15 cellular contexts compared by ENCODE assay signal in the genomic region with DNA sequence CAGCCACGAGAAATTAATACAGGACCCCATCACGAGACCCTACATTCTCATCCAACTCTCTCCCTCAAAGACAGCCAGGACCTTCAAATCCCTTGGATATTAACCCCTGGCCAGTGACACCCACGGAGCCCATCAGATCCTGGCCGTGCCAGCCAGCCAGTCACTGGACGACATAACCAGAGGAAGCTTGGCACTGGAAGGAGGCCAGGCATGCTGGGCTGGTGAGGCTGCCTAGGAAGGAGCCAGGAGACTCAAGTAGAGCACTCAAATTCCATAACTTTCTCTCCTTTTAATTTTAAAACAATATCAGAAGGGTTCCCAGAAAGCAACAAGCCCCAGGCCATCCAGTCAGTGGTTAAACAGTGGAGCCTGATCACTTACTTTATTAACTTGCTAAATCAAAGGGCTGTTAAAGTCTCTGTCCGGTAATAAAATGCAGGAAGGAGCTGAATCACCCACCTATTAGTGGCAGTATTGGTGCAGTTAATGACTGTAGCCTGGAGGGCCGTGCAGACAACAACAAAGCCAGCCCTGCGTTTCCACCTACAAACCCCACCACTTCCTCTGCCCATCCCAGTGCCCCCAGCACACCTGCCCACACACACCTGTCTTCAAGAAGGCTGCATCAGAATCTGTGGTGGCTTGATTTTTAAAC.
DNase-seq lines count a peak whose midpoint lies in the region; ATAC-seq lines count a peak whose summit lies in the region.
"Had no signal": no experiment of that assay in that cellular context is flagged by ENCODE, and none has a peak within 500 bp of the region (broad histone marks: within the 10 kb centered on the region; RNA-seq: fewer than 3 reads in every experiment).

No MANE protein-coding gene starts in this region.

- H2BK120ac ChIP-seq in mesendoderm (ENCODE audit: low read depth, low read length), result no peak overlapping the region

- no peak overlapping the region for H3K9ac ChIP-seq in mesendoderm (ENCODE audit: low read length)

- ATAC-seq in GM21367 (IDR thresholded peaks at IDR 0.05; ENCODE audit: unreplicated experiment), result no peak
- ATAC-seq in activated naive CD4-positive, alpha-beta T cell treated with anti-CD3 and anti-CD28 coated beads, Interleukin-2, amount 50 U/mL, for 72 hours, result no peak

- H4K5ac ChIP-seq in mesendoderm (ENCODE audit: low read length), result no peak overlapping the region

- H3K18ac ChIP-seq in mesendoderm (ENCODE audit: low read length), result no peak overlapping the region

- H3K4me3 ChIP-seq in MG63 (no peak overlapping the region), mesendoderm (ENCODE audit: low read length) (no peak overlapping the region)
- H3K4me3 ChIP-seq: dorsolateral prefrontal cortex had no signal

- H3K27ac ChIP-seq in mesendoderm (ENCODE audit: low read depth, low read length), result no peak overlapping the region
- H3K27ac ChIP-seq: dorsolateral prefrontal cortex had no signal

- H3K9me3 ChIP-seq in MG63, result no peaks in the 10 kb centered on the region

- no peak overlapping the region for H2AK5ac ChIP-seq in mesendoderm (ENCODE audit: low read length)

- no peaks in the 10 kb centered on the region for H3K79me2 ChIP-seq in mesendoderm (ENCODE audit: control insufficient read depth, insufficient read depth, low read length)

- no peaks in the 10 kb centered on the region for H3K36me3 ChIP-seq in MG63
- no peaks in the 10 kb centered on the region for H3K36me3 ChIP-seq in mesendoderm (ENCODE audit: control insufficient read depth, insufficient read depth, low read length)

- H3K27me3 ChIP-seq in MG63 (no peaks in the 10 kb centered on the region), mesendoderm (ENCODE audit: insufficient read depth, low read length, poor library complexity) (no peaks in the 10 kb centered on the region)
- H3K27me3 ChIP-seq: dorsolateral prefrontal cortex had no signal

- H3K36me3 Mint-ChIP-seq in activated naive CD4-positive, alpha-beta T cell treated with anti-CD3 and anti-CD28 coated beads, Interleukin-2, amount 50 U/mL, for 72 hours, result no peaks in the 10 kb centered on the region

- H2BK5ac ChIP-seq in mesendoderm (ENCODE audit: low read length), result no peak overlapping the region

- no peak overlapping the region for H3K27ac Mint-ChIP-seq in activated naive CD4-positive, alpha-beta T cell treated with anti-CD3 and anti-CD28 coated beads, Interleukin-2, amount 50 U/mL, for 72 hours
- H3K27ac Mint-ChIP-seq: activated T-cell treated with anti-CD3 and anti-CD28 coated beads, Interleukin-2, amount 50 U/mL, for 24 hours; stimulated activated naive CD8-positive, alpha-beta T cell treated with anti-CD3 and anti-CD28 coated beads, Interleukin-15, Interleukin-2, amounts not matched to agents 100 ng/mL and 50 ng/mL, for 24 hours had no signal

- WGBS in mesendoderm (ENCODE audit: extremely low coverage, insufficient coverage, low lambda C conversion rate), result no CpG with 5 or more reads among the region's 8 CpGs

- DNase-seq in EH (ENCODE audit: low read depth), result peak; percentile 74
- DNase-seq in MG63, result peak; percentile 73
- DNase-seq in cerebellar cortex (ENCODE audit: low spot score), result peak; percentile 46
- DNase-seq in lung microvascular endothelial cell (ENCODE audit: low read depth in 2 of 2), result peak; percentile 35 to 66
- DNase-seq in mesendoderm, result no peak
- no peak for DNase-seq in HUDEP-2 (lab: John Stamatoyannopoulos, UW; ENCODE audit: unreplicated experiment in 76 of 76)
- no peak for DNase-seq in activated naive CD4-positive, alpha-beta T cell treated with anti-CD3 and anti-CD28 coated beads, Interleukin-2, amount 50 U/mL, for 72 hours (ENCODE audit: low spot score in 2 of 2)
- DNase-seq: activated CD4-positive, CD25-positive, alpha-beta regulatory T cell treated with anti-CD3 and anti-CD28 coated beads, Interleukin-2, amount 50 U/mL, for 72 hours; activated T-cell treated with anti-CD3 and anti-CD28 coated beads, Interleukin-2, amount 50 U/mL, for 24 hours; AML-193; NCI-H1048; NCI-H526 treated with DMSO at 0.1 percent for 48 hours had no signal

- H3K79me1 ChIP-seq in mesendoderm (ENCODE audit: low read length), result no peaks in the 10 kb centered on the region

- H3K56ac ChIP-seq in mesendoderm (ENCODE audit: low read length), result no peak overlapping the region

- H3K4ac ChIP-seq in mesendoderm (ENCODE audit: low read depth, low read length), result no peak overlapping the region

- H3K4me2 ChIP-seq in mesendoderm (ENCODE audit: low read length), result no peak overlapping the region

- no peak overlapping the region for H4K8ac ChIP-seq in mesendoderm (ENCODE audit: low read depth, low read length)

- H3K4me1 ChIP-seq in mesendoderm (ENCODE audit: control insufficient read depth, low read depth, low read length), result peaks cover 4% of the 10 kb centered on the region

- H2BK15ac ChIP-seq in mesendoderm (replicated peaks; ENCODE audit: low read depth), result no peak overlapping the region

- no peak overlapping the region for H3K23ac ChIP-seq in mesendoderm (ENCODE audit: low read length)

- H3K9me3 Mint-ChIP-seq in activated naive CD4-positive, alpha-beta T cell treated with anti-CD3 and anti-CD28 coated beads, Interleukin-2, amount 50 U/mL, for 72 hours, result no peaks in the 10 kb centered on the region
- H3K9me3 Mint-ChIP-seq: activated T-cell treated with anti-CD3 and anti-CD28 coated beads, Interleukin-2, amount 50 U/mL, for 24 hours; stimulated activated naive CD8-positive, alpha-beta T cell treated with anti-CD3 and anti-CD28 coated beads, Interleukin-15, Interleukin-2, amounts not matched to agents 100 ng/mL and 50 ng/mL, for 24 hours had no signal

Comparison
In these comparisons a context has a peak if more than half of its experiments do, and no peak if none do; other contexts are left out.
1. DNase-seq: peak in EH (single experiment), MG63 (single experiment), cerebellar cortex (single experiment) and lung microvascular endothelial cell (2 of 2); none in mesendoderm (single experiment), HUDEP-2 (0 of 76) and activated naive CD4-positive, alpha-beta T cell treated with anti-CD3 and anti-CD28 coated beads, Interleukin-2, amount 50 U/mL, for 72 hours (0 of 2).